In genomic region chr12:55726911-55727310, GRCh38 we compare ENCODE assay signal across 9 cellular contexts. TPM values are rescaled to one million over a fixed set of nuclear protein-coding genes. Genes with fewer than 3 reads are reported as not detected.
DNase-seq lines count a peak whose midpoint lies in the region; ATAC-seq and TF ChIP-seq lines count a peak whose summit lies in the region.
"Had no signal": no experiment of that assay in that cellular context is flagged by ENCODE, and none has a peak within 500 bp of the region (broad histone marks: within the 10 kb centered on the region; RNA-seq: fewer than 3 reads in every experiment).

No MANE protein-coding gene starts in this region.

- H3K4me3 Mint-ChIP-seq in effector memory CD8-positive, alpha-beta T cell: peak overlapping the region; percentile 88 to 90
- H3K4me3 Mint-ChIP-seq in nephron: peak overlapping the region; percentile 90 to 94 (median 90)

- no peaks in the 10 kb centered on the region for H3K9me3 ChIP-seq in OCI-LY1 (ENCODE audit: low read length)

- H3F3A ChIP-seq in OCI-LY1 (ENCODE audit: insufficient read depth, low read length): peaks cover 3% of the 10 kb centered on the region; the same call in 1 of the 2 replicates

- H3K27ac Mint-ChIP-seq in effector memory CD8-positive, alpha-beta T cell: peak overlapping the region; percentile 84 to 96
- H3K27ac Mint-ChIP-seq in nephron: peak overlapping the region; percentile 86 to 97 (median 95)

- peak overlapping the region; percentile 95 for H3K4me2 ChIP-seq in OCI-LY1 (ENCODE audit: low read length)

- H3K79me2 ChIP-seq in OCI-LY1 (ENCODE audit: insufficient read depth, low read length): no peaks in the 10 kb centered on the region

- peak overlapping the region; percentile 88 for H3K4me3 ChIP-seq in AG04449 (ENCODE audit: low read depth, low read length)
- H3K4me3 ChIP-seq in OCI-LY1 (ENCODE audit: low read depth, low read length, poor library complexity, severe bottlenecking): peak overlapping the region; percentile 76

- H3K9me2 ChIP-seq in OCI-LY1 (ENCODE audit: low read depth, low read length): no peaks in the 10 kb centered on the region

- no peaks in the 10 kb centered on the region for H3K27me3 Mint-ChIP-seq in effector memory CD8-positive, alpha-beta T cell
- H3K27me3 Mint-ChIP-seq in nephron (ENCODE audit: low read depth): peaks cover 5% of the 10 kb centered on the region

- DNase-seq in AG04449 (ENCODE audit: low read depth, low spot score): no peak
- no peak for DNase-seq in effector memory CD8-positive, alpha-beta T cell
- no peak for DNase-seq in DMS79 (lab: John Stamatoyannopoulos, UW)
- no peak for DNase-seq in H4 (ENCODE audit: low spot score)
- DNase-seq in NCI-H2171 (lab: John Stamatoyannopoulos, UW): no peak
- no peak for DNase-seq in NK-92 (lab: John Stamatoyannopoulos, UW; ENCODE audit: unreplicated experiment)
- DNase-seq: activated CD4-positive, alpha-beta T cell treated with anti-CD3 and anti-CD28 coated beads for 1 hour had no signal

- H3K27ac ChIP-seq in OCI-LY1 (ENCODE audit: low read depth, low read length, poor library complexity, severe bottlenecking): peak overlapping the region; percentile 19

- POLR2A ChIA-PET in AG04449 (lab: Yijun Ruan, JAX): no interaction called here

- CTCF ChIA-PET in AG04449 (lab: Yijun Ruan, JAX): interaction anchor here (4.3 kb wide), 1 partner anchor 12 kb away, joined by 63 read pairs; no protein-coding TSS in a partner anchor

- ATAC-seq in effector memory CD8-positive, alpha-beta T cell (replicated peaks): no peak

- no peaks in the 10 kb centered on the region for H4K20me1 ChIP-seq in OCI-LY1 (ENCODE audit: insufficient read depth, low read length)

- H3K4me1 Mint-ChIP-seq in effector memory CD8-positive, alpha-beta T cell (ENCODE audit: low read depth in 2 of 2): peaks cover 36 to 41% of the 10 kb centered on the region in 2 donors
- H3K4me1 Mint-ChIP-seq in nephron: peaks cover 56% of the 10 kb centered on the region

- H3K36me3 ChIP-seq in OCI-LY1 (ENCODE audit: insufficient read depth, low read length): no peaks in the 10 kb centered on the region

- peaks cover 26% of the 10 kb centered on the region for H3K36me3 Mint-ChIP-seq in effector memory CD8-positive, alpha-beta T cell (ENCODE audit: insufficient read depth)
- peaks cover 38% of the 10 kb centered on the region for H3K36me3 Mint-ChIP-seq in nephron (ENCODE audit: low read depth)

- TF ChIP-seq CTCF in AG04449 (IDR thresholded peaks at IDR 0.05; ENCODE audit: insufficient read depth, low read length, missing control alignments) (no peak), OCI-LY1 (IDR thresholded peaks at IDR 0.05; ENCODE audit: low read length) (no peak), nephron (IDR thresholded peaks at IDR 0.05; ENCODE audit: unreplicated experiment in 3 of 3) (no peak)

- H3K27me3 ChIP-seq in OCI-LY1 (ENCODE audit: insufficient read depth, low read length): no peaks in the 10 kb centered on the region

- H3K9ac ChIP-seq in OCI-LY1 (ENCODE audit: low read length): peak overlapping the region; percentile 82; the same call in 1 of the 2 replicates

- H3K4me1 ChIP-seq in OCI-LY1 (ENCODE audit: insufficient read depth, low read length, severe bottlenecking): peaks cover 50% of the 10 kb centered on the region

- H2AFZ ChIP-seq in OCI-LY1 (ENCODE audit: low read length): no peak overlapping the region

- H3K9me3 Mint-ChIP-seq in effector memory CD8-positive, alpha-beta T cell: no peaks in the 10 kb centered on the region
- no peaks in the 10 kb centered on the region for H3K9me3 Mint-ChIP-seq in nephron

RNA-seq across cellular contexts. Expression of gene CD63, which starts 1.9 kb away (rescaled TPM):
- 1,118 and 1,197 TPM in 2 replicates for total RNA-seq in H4 (2014; rRNA removed; shearing (Covaris generic))

RNA-seq across cellular contexts. Expression of gene RDH5, which starts 6.7 kb away (rescaled TPM):
- 0.49 and 0.81 TPM in 2 replicates for total RNA-seq in H4 (2014; rRNA removed; shearing (Covaris generic))

RNA-seq across cellular contexts. Expression of gene BLOC1S1, which starts 11.1 kb away (rescaled TPM):
- 116 and 160 TPM in 2 replicates for total RNA-seq in H4 (2014; rRNA removed; shearing (Covaris generic))

RNA-seq across cellular contexts. Expression of gene GDF11, which starts 16.0 kb away (rescaled TPM):
- total RNA-seq in H4 (2014; rRNA removed; shearing (Covaris generic)): 7.7 and 8.4 TPM in 2 replicates

RNA-seq across cellular contexts. Expression of gene ITGA7, which starts 19.2 kb away (rescaled TPM):
- 0.88 and 1.2 TPM in 2 replicates for total RNA-seq in H4 (2014; rRNA removed; shearing (Covaris generic))
